8 cellular contexts compared by ENCODE assay signal in the genomic region with DNA sequence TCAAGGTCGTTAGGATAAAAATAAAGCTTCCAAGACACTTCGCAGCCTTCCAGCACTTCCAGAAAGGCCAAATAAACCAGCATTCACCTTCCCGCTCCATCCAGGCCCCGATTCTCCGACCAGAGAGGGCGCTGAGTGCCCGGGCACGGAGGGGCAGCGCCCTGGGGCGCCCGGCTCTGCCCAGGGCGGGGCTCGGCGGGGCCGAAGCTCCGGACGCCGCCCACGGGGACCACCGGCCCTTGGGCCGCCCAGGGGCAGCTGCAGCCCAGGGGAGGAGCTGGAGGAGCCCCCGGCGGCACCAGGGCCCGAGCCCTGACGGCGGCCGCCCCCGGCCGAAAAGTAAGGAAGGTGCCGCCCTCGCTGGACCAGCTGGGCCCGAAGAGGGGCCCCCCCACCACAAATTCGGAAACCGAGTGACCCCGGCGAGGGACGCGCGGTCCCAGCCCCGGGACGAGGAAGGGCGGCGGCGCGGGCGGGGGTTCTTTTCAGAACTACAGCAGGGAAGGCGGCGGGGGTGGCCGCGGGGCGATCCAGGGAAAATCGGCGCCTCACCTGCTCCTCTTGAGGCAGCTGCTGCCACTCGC. TPM values are rescaled to one million over a fixed set of nuclear protein-coding genes. Genes with fewer than 3 reads are reported as not detected.
DNase-seq lines count a peak whose midpoint lies in the region; ATAC-seq, FAIRE-seq and TF ChIP-seq lines count a peak whose summit lies in the region.

No MANE protein-coding gene starts in this region.

- H3K9ac ChIP-seq in endothelial cell of umbilical vein (replicated peaks; ENCODE audit: extremely low read depth, insufficient read depth, low read length) (peak overlapping the region; percentile 83), subcutaneous abdominal adipose tissue (ENCODE audit: low read length in 5 of 5) (peak overlapping the region; percentile 65 to 99 (median 88))

- TF ChIP-seq POLR2A in endothelial cell of umbilical vein (IDR thresholded peaks at IDR 0.05; ENCODE audit: low read depth, low read length): no peak

- H2AFZ ChIP-seq in endothelial cell of umbilical vein (ENCODE audit: low read depth, low read length): peak overlapping the region; percentile 71

- intact Hi-C loops in endothelial cell of umbilical vein (cut with micrococcal nuclease): loop anchor here (1.0 kb wide), 2 partner anchors 10 to 67 kb away; a partner anchor contains a TSS

- peaks cover 34% of the 10 kb centered on the region for H3K4me1 Mint-ChIP-seq in activated CD8-positive, alpha-beta T cell treated with anti-CD3 and anti-CD28 coated beads, Interleukin-2, amount 10 ng/mL, durations not matched to agents 7 days and 5 days (ENCODE audit: low read depth)

- CTCF ChIA-PET in activated CD8-positive, alpha-beta T cell treated with anti-CD3 and anti-CD28 coated beads, Interleukin-2, amount 10 ng/mL, durations not matched to agents 7 days and 5 days (lab: Charles Lee): interaction anchor here (0.6 to 2.8 kb wide), 7 partner anchors 10 to 667 kb away, joined by 3 to 22 read pairs (median 4); a partner anchor contains a TSS
- CTCF ChIA-PET in endothelial cell of umbilical vein (lab: Charles Lee): interaction anchor here (0.6 to 3.7 kb wide), 11 partner anchors 10 to 98 kb away, joined by 3 to 30 read pairs (median 3); a partner anchor contains a TSS

- H3K4me2 ChIP-seq in endothelial cell of umbilical vein (ENCODE audit: insufficient read depth, low read length): peak overlapping the region; percentile 99

- ATAC-seq in activated CD4-positive, CD25-positive, alpha-beta regulatory T cell treated with anti-CD3 and anti-CD28 coated beads, Interleukin-2, amount 50 U/mL, for 24 hours: no peak
- peak; percentile 40 for ATAC-seq in HG02571 (IDR thresholded peaks at IDR 0.05; ENCODE audit: unreplicated experiment)
- ATAC-seq in activated CD8-positive, alpha-beta T cell treated with anti-CD3 and anti-CD28 coated beads, Interleukin-2, amount 10 ng/mL, durations not matched to agents 7 days and 5 days: peak; percentile 35

- peak overlapping the region; percentile 87 for H3K4me3 Mint-ChIP-seq in activated CD8-positive, alpha-beta T cell treated with anti-CD3 and anti-CD28 coated beads, Interleukin-2, amount 10 ng/mL, durations not matched to agents 7 days and 5 days

- H3K9me3 Mint-ChIP-seq in activated CD8-positive, alpha-beta T cell treated with anti-CD3 and anti-CD28 coated beads, Interleukin-2, amount 10 ng/mL, durations not matched to agents 7 days and 5 days (ENCODE audit: insufficient read depth): no peaks in the 10 kb centered on the region

- FAIRE-seq in endothelial cell of umbilical vein (lab: Jason Lieb, UNC): no peak

- no peaks in the 10 kb centered on the region for H3K27me3 Mint-ChIP-seq in activated CD8-positive, alpha-beta T cell treated with anti-CD3 and anti-CD28 coated beads, Interleukin-2, amount 10 ng/mL, durations not matched to agents 7 days and 5 days (ENCODE audit: low read depth)

- dilution Hi-C loops in endothelial cell of umbilical vein (cut with MboI; ENCODE audit: extremely low pct_ligation_motif_present, low sequenced_read_pairs): no loop called here

- POLR2A ChIA-PET in activated CD8-positive, alpha-beta T cell treated with anti-CD3 and anti-CD28 coated beads, Interleukin-2, amount 10 ng/mL, durations not matched to agents 7 days and 5 days (lab: Charles Lee): interaction anchor here (0.6 to 2.3 kb wide), 3 partner anchors 11 to 95 kb away, joined by 3 to 14 read pairs (median 3); a partner anchor contains a TSS
- POLR2A ChIA-PET in endothelial cell of umbilical vein (lab: Charles Lee): interaction anchor here (0.6 to 2.0 kb wide), 2 partner anchors 11 to 12 kb away, joined by 3 to 11 read pairs; a partner anchor contains a TSS

- H3K9me3 ChIP-seq in endothelial cell of umbilical vein (replicated peaks; ENCODE audit: control insufficient read depth, insufficient read depth, low read length) (no peaks in the 10 kb centered on the region), subcutaneous abdominal adipose tissue (ENCODE audit: control insufficient read depth in 5 of 5, low read length in 5 of 5) (no peaks in the 10 kb centered on the region)

- no peaks in the 10 kb centered on the region for H3K9me1 ChIP-seq in endothelial cell of umbilical vein (replicated peaks; ENCODE audit: control insufficient read depth, extremely low read depth, insufficient read depth, low read length)

- peaks cover 16% of the 10 kb centered on the region for H3K36me3 Mint-ChIP-seq in activated CD8-positive, alpha-beta T cell treated with anti-CD3 and anti-CD28 coated beads, Interleukin-2, amount 10 ng/mL, durations not matched to agents 7 days and 5 days (ENCODE audit: low read depth)

- H3K27me3 ChIP-seq in endothelial cell of umbilical vein (ENCODE audit: control insufficient read depth in 2 of 2, insufficient read depth in 2 of 2, low read length in 2 of 2): no peaks in the 10 kb centered on the region
- no peaks in the 10 kb centered on the region for H3K27me3 ChIP-seq in subcutaneous abdominal adipose tissue (ENCODE audit: control insufficient read depth in 5 of 5, insufficient read depth in 4 of 5, low read length in 5 of 5)

- peak overlapping the region; percentile 87 for H3K27ac Mint-ChIP-seq in activated CD8-positive, alpha-beta T cell treated with anti-CD3 and anti-CD28 coated beads, Interleukin-2, amount 10 ng/mL, durations not matched to agents 7 days and 5 days

- DNase-seq in activated CD4-positive, CD25-positive, alpha-beta regulatory T cell (lab: John Stamatoyannopoulos, UW): peak in 3 of 4 experiments; percentile 2 to 44 (median 20)
- DNase-seq in NCI-H1105 (lab: John Stamatoyannopoulos, UW): peak; percentile 8
- peak; percentile 39 for DNase-seq in activated CD8-positive, alpha-beta T cell treated with anti-CD3 and anti-CD28 coated beads, Interleukin-2, amount 10 ng/mL, durations not matched to agents 7 days and 5 days
- no peak for DNase-seq in endothelial cell of umbilical vein (ENCODE audit: low read depth, low spot score)
- DNase-seq in midbrain (lab: John Stamatoyannopoulos, UW): peak; percentile 83

- TF ChIP-seq CTCF in endothelial cell of umbilical vein (IDR thresholded peaks at IDR 0.05; ENCODE audit: extremely low read depth in 1 of 2, insufficient read depth in 1 of 2, low read depth in 1 of 2, low read length in 2 of 2): peak; percentile 38 to 56

- peak overlapping the region; percentile 65 for H3K27ac ChIP-seq in endothelial cell of umbilical vein (ENCODE audit: insufficient read depth, low read depth, low read length)
- peak overlapping the region; percentile 98 for H3K27ac ChIP-seq in subcutaneous abdominal adipose tissue (ENCODE audit: low read depth, low read length)

- H4K20me1 ChIP-seq in endothelial cell of umbilical vein (replicated peaks; ENCODE audit: control insufficient read depth, extremely low read depth, insufficient read depth, low read length): peaks cover 3% of the 10 kb centered on the region

- no TSS peak for BruUV-seq in endothelial cell of umbilical vein (replicated peaks; lab: Mats Ljungman, UMichigan)

- peaks cover 47% of the 10 kb centered on the region for H3K79me2 ChIP-seq in endothelial cell of umbilical vein (ENCODE audit: control insufficient read depth, insufficient read depth, low read length)

- H3K4me1 ChIP-seq in endothelial cell of umbilical vein (ENCODE audit: control insufficient read depth, extremely low read depth, insufficient read depth, low read length): peaks cover 15% of the 10 kb centered on the region
- peaks cover 5 to 67% (median 55%) of the 10 kb centered on the region in 5 donors for H3K4me1 ChIP-seq in subcutaneous abdominal adipose tissue (ENCODE audit: control insufficient read depth in 5 of 5, insufficient read depth in 5 of 5, low read length in 5 of 5)

- H3K36me3 ChIP-seq in endothelial cell of umbilical vein (ENCODE audit: control insufficient read depth in 2 of 2, extremely low read depth in 1 of 2, insufficient read depth in 2 of 2, low read length in 2 of 2): no peaks in the 10 kb centered on the region
- H3K36me3 ChIP-seq in subcutaneous abdominal adipose tissue (ENCODE audit: control insufficient read depth in 5 of 5, insufficient read depth in 5 of 5, low read length in 5 of 5): peaks cover 0 to 3% (median 0%) of the 10 kb centered on the region in 5 donors

- H3K4me3 ChIP-seq in endothelial cell of umbilical vein (replicated peaks in 1 of 3; ENCODE audit: insufficient read depth in 1 of 3, low read depth in 1 of 3, low read length in 3 of 3): peak overlapping the region; percentile 73 to 96 (median 76)
- peak overlapping the region; percentile 64 to 81 (median 78) for H3K4me3 ChIP-seq in subcutaneous abdominal adipose tissue (ENCODE audit: low read depth in 1 of 5, low read length in 5 of 5)

RNA-seq across cellular contexts. Expression of a gene that starts 0.3 kb away (rescaled TPM):
- total RNA-seq in activated CD8-positive, alpha-beta T cell treated with anti-CD3 and anti-CD28 coated beads, Interleukin-2, amount 10 ng/mL, durations not matched to agents 7 days and 5 days: 10 to 100 TPM; 35.1 to 37.3 TPM
- total RNA-seq in endothelial cell of umbilical vein: 70.0 and 70.2 TPM in 2 replicates
- 21.7 and 25.0 TPM in 2 replicates for polyA plus RNA-seq in endothelial cell of umbilical vein
- 21.7 and 23.3 TPM in 2 replicates for polyA plus RNA-seq in endothelial cell of umbilical vein (2011; cell fraction: cytosol; rRNA removed)
- polyA plus RNA-seq in endothelial cell of umbilical vein (2011; cell fraction: nucleus; rRNA removed): 15.1 and 20.7 TPM in 2 replicates
- polyA plus RNA-seq in endothelial cell of umbilical vein (2012): 24.3 and 33.7 TPM in 2 replicates
- polyA minus RNA-seq in endothelial cell of umbilical vein: 70.1 and 80.3 TPM in 2 replicates
- 45.2 TPM for polyA minus RNA-seq in endothelial cell of umbilical vein (2011; cell fraction: cytosol; rRNA and poly(A)+ RNA removed)
- polyA minus RNA-seq in endothelial cell of umbilical vein (2011; cell fraction: nucleus; rRNA and poly(A)+ RNA removed): 13.4 and 21.4 TPM in 2 replicates

RNA-seq across cellular contexts. Expression of a gene that starts 10.5 kb away (rescaled TPM):
- 10 to 100 TPM; 62.2 to 62.4 TPM for total RNA-seq in activated CD8-positive, alpha-beta T cell treated with anti-CD3 and anti-CD28 coated beads, Interleukin-2, amount 10 ng/mL, durations not matched to agents 7 days and 5 days
- 109 and 112 TPM in 2 replicates for total RNA-seq in endothelial cell of umbilical vein
- 90.6 and 93.6 TPM in 2 replicates for polyA plus RNA-seq in endothelial cell of umbilical vein
- polyA plus RNA-seq in endothelial cell of umbilical vein (2011; cell fraction: cytosol; rRNA removed): 91.9 and 94.6 TPM in 2 replicates
- polyA plus RNA-seq in endothelial cell of umbilical vein (2011; cell fraction: nucleus; rRNA removed): 39.7 and 47.2 TPM in 2 replicates
- 121 and 132 TPM in 2 replicates for polyA plus RNA-seq in endothelial cell of umbilical vein (2012)
- polyA minus RNA-seq in endothelial cell of umbilical vein: 104 and 109 TPM in 2 replicates
- 168 TPM for polyA minus RNA-seq in endothelial cell of umbilical vein (2011; cell fraction: cytosol; rRNA and poly(A)+ RNA removed)
- polyA minus RNA-seq in endothelial cell of umbilical vein (2011; cell fraction: nucleus; rRNA and poly(A)+ RNA removed): 29.4 and 37.2 TPM in 2 replicates

RNA-seq across cellular contexts. Expression of a gene that starts 56.6 kb away (rescaled TPM):
- 10 to 100 TPM in 1 of 2 experiments, 1 to 10 TPM in 1; 9.7 to 10.4 TPM for total RNA-seq in activated CD8-positive, alpha-beta T cell treated with anti-CD3 and anti-CD28 coated beads, Interleukin-2, amount 10 ng/mL, durations not matched to agents 7 days and 5 days
- total RNA-seq in endothelial cell of umbilical vein: 22.8 and 24.2 TPM in 2 replicates
- polyA plus RNA-seq in endothelial cell of umbilical vein: 37.0 and 40.2 TPM in 2 replicates
- 32.2 and 33.3 TPM in 2 replicates for polyA plus RNA-seq in endothelial cell of umbilical vein (2011; cell fraction: cytosol; rRNA removed)
- polyA plus RNA-seq in endothelial cell of umbilical vein (2011; cell fraction: nucleus; rRNA removed): 11.1 and 12.6 TPM in 2 replicates
- 73.0 and 78.3 TPM in 2 replicates for polyA plus RNA-seq in endothelial cell of umbilical vein (2012)
- polyA minus RNA-seq in endothelial cell of umbilical vein: 31.3 and 37.0 TPM in 2 replicates
- 32.8 TPM for polyA minus RNA-seq in endothelial cell of umbilical vein (2011; cell fraction: cytosol; rRNA and poly(A)+ RNA removed)
- 3.6 and 4.1 TPM in 2 replicates for polyA minus RNA-seq in endothelial cell of umbilical vein (2011; cell fraction: nucleus; rRNA and poly(A)+ RNA removed)

Comparison
In these comparisons a context has a peak if more than half of its experiments do, and no peak if none do; other contexts are left out.
1. ATAC-seq: peak in HG02571 (single experiment) and activated CD8-positive, alpha-beta T cell treated with anti-CD3 and anti-CD28 coated beads, Interleukin-2, amount 10 ng/mL, durations not matched to agents 7 days and 5 days (single experiment); none in activated CD4-positive, CD25-positive, alpha-beta regulatory T cell treated with anti-CD3 and anti-CD28 coated beads, Interleukin-2, amount 50 U/mL, for 24 hours (0 of 2).